Comparison of ENCODE assay signal across 13 cellular contexts in the genomic region with DNA sequence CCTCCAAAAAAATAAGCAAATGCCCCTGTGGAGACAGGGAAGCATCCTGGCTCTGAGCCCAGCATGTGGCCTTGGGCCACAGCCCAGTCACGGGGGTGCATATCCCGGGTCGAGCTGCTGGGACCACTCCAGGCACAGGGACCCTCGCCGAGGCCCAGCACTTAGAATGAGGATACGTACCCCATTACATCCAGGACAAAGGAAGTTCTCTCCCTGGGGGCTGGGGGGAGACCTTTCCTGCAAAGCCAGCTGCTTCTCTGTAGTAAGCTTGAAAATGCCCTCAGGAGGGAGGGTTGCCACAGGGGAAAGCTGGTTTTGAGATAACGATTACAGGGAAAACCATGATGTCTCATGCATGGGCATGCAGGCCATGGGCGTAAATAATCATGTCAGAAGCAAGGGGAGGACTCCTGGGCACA.
DNase-seq lines count a peak whose midpoint lies in the region; ATAC-seq lines count a peak whose summit lies in the region.
"Had no signal": no experiment of that assay in that cellular context is flagged by ENCODE, and none has a peak within 500 bp of the region (broad histone marks: within the 10 kb centered on the region; RNA-seq: fewer than 3 reads in every experiment).

No MANE protein-coding gene starts in this region.

- peak overlapping the region; percentile 32 to 85 (median 74) for H3K27ac Mint-ChIP-seq in immature natural killer cell
- H3K27ac Mint-ChIP-seq: activated naive CD4-positive, alpha-beta T cell treated with anti-CD3 and anti-CD28 coated beads, Interleukin-2, amount 50 U/mL, for 24 hours; effector memory CD8-positive, alpha-beta T cell had no signal

- no peaks in the 10 kb centered on the region for H3K9me3 Mint-ChIP-seq in immature natural killer cell
- H3K9me3 Mint-ChIP-seq: activated naive CD4-positive, alpha-beta T cell treated with anti-CD3 and anti-CD28 coated beads, Interleukin-2, amount 50 U/mL, for 24 hours; effector memory CD8-positive, alpha-beta T cell had no signal

- H3K27ac ChIP-seq in substantia nigra (ENCODE audit: low read depth, low read length, poor library complexity, severe bottlenecking), result peak overlapping the region; percentile 84
- H3K27ac ChIP-seq: KMS-11, testis had no signal

- DNase-seq in amniotic epithelial cell (ENCODE audit: low read depth) (peak; percentile 57), immature natural killer cell (no peak), substantia nigra (lab: John Stamatoyannopoulos, UW) (peak in 20 of 49 donors; percentile 27 to 60 (median 44)), activated T-cell treated with anti-CD3 and anti-CD28 coated beads for 4 hours (no peak), DMS153 treated with DMSO at 0.1 percent for 48 hours (lab: John Stamatoyannopoulos, UW; ENCODE audit: unreplicated experiment) (no peak), AG08396 (ENCODE audit: low spot score) (no peak)
- DNase-seq: activated CD4-positive, alpha-beta T cell treated with anti-CD3 and anti-CD28 coated beads for 48 hours; effector memory CD8-positive, alpha-beta T cell; stimulated activated CD4-positive, alpha-beta T cell treated with anti-CD3 and anti-CD28 coated beads, Interleukin-4, amount 100 ng/mL, for 24 hours; testis had no signal

- H3K4me3 Mint-ChIP-seq in immature natural killer cell, result no peak overlapping the region
- H3K4me3 Mint-ChIP-seq: activated naive CD4-positive, alpha-beta T cell treated with anti-CD3 and anti-CD28 coated beads, Interleukin-2, amount 50 U/mL, for 24 hours; effector memory CD8-positive, alpha-beta T cell had no signal

- peaks cover 5 to 7% (median 6%) of the 10 kb centered on the region in 3 donors for H3K36me3 Mint-ChIP-seq in immature natural killer cell

- H3K4me1 Mint-ChIP-seq in immature natural killer cell, result peaks cover 39 to 69% of the 10 kb centered on the region in 2 donors

- peaks cover 0 to 9% (median 4%) of the 10 kb centered on the region in 3 donors for H3K27me3 Mint-ChIP-seq in immature natural killer cell (ENCODE audit: low read depth in 3 of 3)
- H3K27me3 Mint-ChIP-seq: activated naive CD4-positive, alpha-beta T cell treated with anti-CD3 and anti-CD28 coated beads, Interleukin-2, amount 50 U/mL, for 24 hours; effector memory CD8-positive, alpha-beta T cell had no signal

- ATAC-seq in HG03520 (IDR thresholded peaks at IDR 0.05; ENCODE audit: unreplicated experiment), result peak; percentile 7
- ATAC-seq: effector memory CD8-positive, alpha-beta T cell had no signal
